Comparison of ENCODE assay signal across 1 cellular context in the genomic region with DNA sequence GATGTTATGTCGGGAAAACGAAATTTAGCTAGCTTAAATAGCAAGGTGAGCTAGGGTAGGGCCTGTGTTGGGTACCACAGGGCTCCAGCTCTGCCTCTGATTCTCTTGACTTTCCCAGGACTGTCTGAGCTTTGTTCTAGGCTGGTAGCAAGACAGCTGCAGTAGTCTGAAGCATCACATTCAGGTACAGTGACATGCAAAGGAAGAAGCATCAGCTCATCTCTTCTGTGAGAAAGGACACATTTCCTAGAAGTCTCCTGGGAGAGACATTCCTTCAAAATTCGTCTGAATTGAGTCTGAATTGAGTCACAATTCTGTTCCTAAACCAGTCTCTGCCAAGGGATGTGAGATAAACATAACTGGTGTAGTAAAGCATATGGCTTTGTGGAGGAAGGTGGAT.
TF ChIP-seq lines count a peak whose summit lies in the region.

No MANE protein-coding gene starts in this region.

TF ChIP-seq in GM23338, 12 proteins besides CTCF, POLR2A, EP300 and RAD21 (continued from another document):
- TF ChIP-seq, protein P1, sequence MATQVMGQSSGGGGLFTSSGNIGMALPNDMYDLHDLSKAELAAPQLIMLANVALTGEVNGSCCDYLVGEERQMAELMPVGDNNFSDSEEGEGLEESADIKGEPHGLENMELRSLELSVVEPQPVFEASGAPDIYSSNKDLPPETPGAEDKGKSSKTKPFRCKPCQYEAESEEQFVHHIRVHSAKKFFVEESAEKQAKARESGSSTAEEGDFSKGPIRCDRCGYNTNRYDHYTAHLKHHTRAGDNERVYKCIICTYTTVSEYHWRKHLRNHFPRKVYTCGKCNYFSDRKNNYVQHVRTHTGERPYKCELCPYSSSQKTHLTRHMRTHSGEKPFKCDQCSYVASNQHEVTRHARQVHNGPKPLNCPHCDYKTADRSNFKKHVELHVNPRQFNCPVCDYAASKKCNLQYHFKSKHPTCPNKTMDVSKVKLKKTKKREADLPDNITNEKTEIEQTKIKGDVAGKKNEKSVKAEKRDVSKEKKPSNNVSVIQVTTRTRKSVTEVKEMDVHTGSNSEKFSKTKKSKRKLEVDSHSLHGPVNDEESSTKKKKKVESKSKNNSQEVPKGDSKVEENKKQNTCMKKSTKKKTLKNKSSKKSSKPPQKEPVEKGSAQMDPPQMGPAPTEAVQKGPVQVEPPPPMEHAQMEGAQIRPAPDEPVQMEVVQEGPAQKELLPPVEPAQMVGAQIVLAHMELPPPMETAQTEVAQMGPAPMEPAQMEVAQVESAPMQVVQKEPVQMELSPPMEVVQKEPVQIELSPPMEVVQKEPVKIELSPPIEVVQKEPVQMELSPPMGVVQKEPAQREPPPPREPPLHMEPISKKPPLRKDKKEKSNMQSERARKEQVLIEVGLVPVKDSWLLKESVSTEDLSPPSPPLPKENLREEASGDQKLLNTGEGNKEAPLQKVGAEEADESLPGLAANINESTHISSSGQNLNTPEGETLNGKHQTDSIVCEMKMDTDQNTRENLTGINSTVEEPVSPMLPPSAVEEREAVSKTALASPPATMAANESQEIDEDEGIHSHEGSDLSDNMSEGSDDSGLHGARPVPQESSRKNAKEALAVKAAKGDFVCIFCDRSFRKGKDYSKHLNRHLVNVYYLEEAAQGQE (IDR thresholded peaks at IDR 0.05; ENCODE audit: unreplicated experiment): no peak
- TF ChIP-seq CREB1 (CRISPR knock-in tag; IDR thresholded peaks at IDR 0.05; ENCODE audit: low read depth) (no peak), ZNF331 (CRISPR knock-in tag; IDR thresholded peaks at IDR 0.05; ENCODE audit: low read depth) (no peak), ZNF114 (CRISPR knock-in tag; IDR thresholded peaks at IDR 0.05) (no peak), EZH2phosphoT487 (IDR thresholded peaks at IDR 0.05; ENCODE audit: unreplicated experiment) (no peak)
- TF ChIP-seq, protein P2, sequence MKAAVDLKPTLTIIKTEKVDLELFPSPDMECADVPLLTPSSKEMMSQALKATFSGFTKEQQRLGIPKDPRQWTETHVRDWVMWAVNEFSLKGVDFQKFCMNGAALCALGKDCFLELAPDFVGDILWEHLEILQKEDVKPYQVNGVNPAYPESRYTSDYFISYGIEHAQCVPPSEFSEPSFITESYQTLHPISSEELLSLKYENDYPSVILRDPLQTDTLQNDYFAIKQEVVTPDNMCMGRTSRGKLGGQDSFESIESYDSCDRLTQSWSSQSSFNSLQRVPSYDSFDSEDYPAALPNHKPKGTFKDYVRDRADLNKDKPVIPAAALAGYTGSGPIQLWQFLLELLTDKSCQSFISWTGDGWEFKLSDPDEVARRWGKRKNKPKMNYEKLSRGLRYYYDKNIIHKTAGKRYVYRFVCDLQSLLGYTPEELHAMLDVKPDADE (IDR thresholded peaks at IDR 0.05): no peak
